ENCODE assay signal across 15 cellular contexts in genomic region chr13:110294146-110294545, GRCh38. TPM values are rescaled to one million over a fixed set of nuclear protein-coding genes. Genes with fewer than 3 reads are reported as not detected.
DNase-seq lines count a peak whose midpoint lies in the region; ATAC-seq and TF ChIP-seq lines count a peak whose summit lies in the region.
"Had no signal": no experiment of that assay in that cellular context is flagged by ENCODE, and none has a peak within 500 bp of the region (broad histone marks: within the 10 kb centered on the region; RNA-seq: fewer than 3 reads in every experiment).

No MANE protein-coding gene starts in this region.

- H3K79me2 ChIP-seq in hepatocyte, result peaks cover 56% of the 10 kb centered on the region

- no peak overlapping the region for H3K4me2 ChIP-seq in hepatocyte

- H3K27ac ChIP-seq in sigmoid colon, result peak overlapping the region; percentile 18 to 100 (median 80)
- peak overlapping the region in 2 of 4 donors; percentile 8 to 60 for H3K27ac ChIP-seq in tibial nerve
- H3K27ac ChIP-seq in hepatocyte, result no peak overlapping the region
- H3K27ac ChIP-seq: WERI-Rb-1 had no signal

- WGBS in sigmoid colon, 2 donors, result 89 to 93% methylated on average over 3 of the region's 3 CpGs
- 73 to 76% methylated on average over 3 of the region's 3 CpGs for WGBS in tibial nerve, 2 donors
- WGBS in hepatocyte (ENCODE audit: low lambda C conversion rate, missing lambda C conversion rate), result 96% methylated on average over 3 of the region's 3 CpGs

- H3K9me3 ChIP-seq in sigmoid colon, result no peaks in the 10 kb centered on the region
- no peaks in the 10 kb centered on the region for H3K9me3 ChIP-seq in tibial nerve
- H3K9me3 ChIP-seq in hepatocyte (ENCODE audit: low read depth), result no peaks in the 10 kb centered on the region

- no peak for TF ChIP-seq CTCF in cardiac fibroblast (IDR thresholded peaks at IDR 0.05; ENCODE audit: low read depth, low read length)
- TF ChIP-seq CTCF in sigmoid colon (IDR thresholded peaks at IDR 0.05), result no peak
- TF ChIP-seq CTCF in tibial nerve (IDR thresholded peaks at IDR 0.05), result no peak
- TF ChIP-seq CTCF in hepatocyte (IDR thresholded peaks at IDR 0.05; ENCODE audit: poor library complexity), result no peak

- peak; percentile 71 for ATAC-seq in Right ventricle myocardium superior (ENCODE audit: poor library complexity)
- ATAC-seq: activated CD8-positive, alpha-beta T cell treated with anti-CD3 and anti-CD28 coated beads for 36 hours; activated naive CD8-positive, alpha-beta T cell treated with anti-CD3 and anti-CD28 coated beads, Interleukin-2, amount 50 U/mL, for 24 hours; stimulated activated naive CD8-positive, alpha-beta T cell treated with anti-CD3 and anti-CD28 coated beads, Interleukin-15, Interleukin-2, amounts not matched to agents 100 U/mL and 50 U/mL, for 24 hours; T-cell had no signal

- no peaks in the 10 kb centered on the region for H3K9me2 ChIP-seq in hepatocyte (replicated peaks; ENCODE audit: insufficient read depth)

- H4K20me1 ChIP-seq in hepatocyte (ENCODE audit: insufficient read depth, poor library complexity, severe bottlenecking), result peaks cover 3% of the 10 kb centered on the region

- TF ChIP-seq POLR2A in sigmoid colon (IDR thresholded peaks at IDR 0.05) (no peak), tibial nerve (IDR thresholded peaks at IDR 0.05) (no peak)

- DNase-seq in EH (ENCODE audit: low read depth) (peak; percentile 66), cardiac fibroblast (ENCODE audit: low read depth in 2 of 2) (peak; percentile 67 to 87), Right ventricle myocardium superior (no peak), sigmoid colon (peak; percentile 67), tibial nerve (ENCODE audit: low spot score in 2 of 2) (no peak), DMS 273 treated with DMSO at 0.1 percent for 48 hours (lab: John Stamatoyannopoulos, UW) (no peak), hepatocyte (ENCODE audit: low spot score) (no peak)
- DNase-seq in activated effector memory CD4-positive, alpha-beta T cell treated with anti-CD3 and anti-CD28 coated beads, Interleukin-2, amount 50 U/mL, for 16 hours, result no peak
- DNase-seq: activated CD8-positive, alpha-beta T cell treated with anti-CD3 and anti-CD28 coated beads for 36 hours; activated naive CD8-positive, alpha-beta T cell treated with anti-CD3 and anti-CD28 coated beads, Interleukin-2, amount 50 U/mL, for 24 hours; islet precursor cell; NCI-H1694; stimulated activated naive CD8-positive, alpha-beta T cell treated with anti-CD3 and anti-CD28 coated beads, Interleukin-15, Interleukin-2, amounts not matched to agents 100 U/mL and 50 U/mL, for 24 hours; T-cell; WERI-Rb-1 had no signal

- no peak for TF ChIP-seq EP300 in sigmoid colon (IDR thresholded peaks at IDR 0.05)
- TF ChIP-seq EP300 in tibial nerve (IDR thresholded peaks at IDR 0.05), result peak in 1 of 2 donors; percentile 57

- H3K27me3 ChIP-seq in sigmoid colon (no peaks in the 10 kb centered on the region), tibial nerve (no peaks in the 10 kb centered on the region), hepatocyte (no peaks in the 10 kb centered on the region)

- intact Hi-C loops in Right ventricle myocardium superior (cut with DNase I), result no loop called here
- intact Hi-C loops in sigmoid colon (cut with DNase I), result loop anchor here (5.0 kb wide), 1 partner anchor 57 kb away; no protein-coding TSS in a partner anchor

- no peak overlapping the region for H2AFZ ChIP-seq in hepatocyte

- H3K4me1 ChIP-seq in sigmoid colon (peaks cover 0 to 97% (median 85%) of the 10 kb centered on the region in 4 donors), tibial nerve (peaks cover 0 to 62% (median 36%) of the 10 kb centered on the region in 4 donors), hepatocyte (ENCODE audit: insufficient read depth) (peaks cover 6% of the 10 kb centered on the region)

- peaks cover 0 to 3% (median 0%) of the 10 kb centered on the region in 4 donors for H3K36me3 ChIP-seq in sigmoid colon
- peaks cover 0 to 13% (median 0%) of the 10 kb centered on the region in 3 donors for H3K36me3 ChIP-seq in tibial nerve
- H3K36me3 ChIP-seq in hepatocyte (replicated peaks; ENCODE audit: insufficient read depth, low read depth), result no peaks in the 10 kb centered on the region
- H3K36me3 ChIP-seq: WERI-Rb-1 had no signal

- no peak overlapping the region for H3K4me3 ChIP-seq in cardiac fibroblast (replicated peaks in 1 of 2; ENCODE audit: low read depth in 2 of 2, low read length in 2 of 2)
- no peak overlapping the region for H3K4me3 ChIP-seq in sigmoid colon
- no peak overlapping the region for H3K4me3 ChIP-seq in tibial nerve
- no peak overlapping the region for H3K4me3 ChIP-seq in hepatocyte

RNA-seq across cellular contexts. Expression of gene COL4A1, which starts 12.8 kb away (rescaled TPM):
- total RNA-seq in Right ventricle myocardium superior (107 TPM), sigmoid colon (100 to 1,000 TPM; 235 to 598 (median 350) TPM), tibial nerve (100 to 1,000 TPM; 385 to 583 (median 526) TPM), hepatocyte (223 and 269 TPM in 2 replicates)
- polyA plus RNA-seq in sigmoid colon (10 to 100 TPM in 2 of 3 donors, 1 to 10 TPM in 1; 9.2 to 60.5 (median 10.8) TPM), hepatocyte (138 and 140 TPM in 2 replicates)
- total RNA-seq: activated CD8-positive, alpha-beta T cell treated with anti-CD3 and anti-CD28 coated beads for 36 hours had no signal

RNA-seq across cellular contexts. Expression of gene COL4A2, which starts 12.9 kb away (rescaled TPM):
- 91.2 TPM for total RNA-seq in Right ventricle myocardium superior
- 1,000 to 10,000 TPM in 1 of 4 donors, 100 to 1,000 TPM in 3; 306 to 1,039 (median 489) TPM for total RNA-seq in sigmoid colon
- polyA plus RNA-seq in sigmoid colon, result 10 to 100 TPM; 24.0 to 83.5 (median 25.2) TPM
- 100 to 1,000 TPM; 576 to 821 (median 658) TPM for total RNA-seq in tibial nerve
- 126 and 171 TPM in 2 replicates for total RNA-seq in hepatocyte
- 220 and 221 TPM in 2 replicates for polyA plus RNA-seq in hepatocyte
- total RNA-seq: activated CD8-positive, alpha-beta T cell treated with anti-CD3 and anti-CD28 coated beads for 36 hours had no signal

Comparison
In these comparisons a context has a peak if more than half of its experiments do, and no peak if none do; other contexts are left out.
1. DNase-seq: peak in EH (single experiment), cardiac fibroblast (2 of 2) and sigmoid colon (single experiment); none in Right ventricle myocardium superior (single experiment), activated effector memory CD4-positive, alpha-beta T cell treated with anti-CD3 and anti-CD28 coated beads, Interleukin-2, amount 50 U/mL, for 16 hours (single experiment), tibial nerve (0 of 2), DMS 273 treated with DMSO at 0.1 percent for 48 hours (single experiment) and hepatocyte (single experiment).